ENCODE assay signal across 16 cellular contexts in the genomic region with DNA sequence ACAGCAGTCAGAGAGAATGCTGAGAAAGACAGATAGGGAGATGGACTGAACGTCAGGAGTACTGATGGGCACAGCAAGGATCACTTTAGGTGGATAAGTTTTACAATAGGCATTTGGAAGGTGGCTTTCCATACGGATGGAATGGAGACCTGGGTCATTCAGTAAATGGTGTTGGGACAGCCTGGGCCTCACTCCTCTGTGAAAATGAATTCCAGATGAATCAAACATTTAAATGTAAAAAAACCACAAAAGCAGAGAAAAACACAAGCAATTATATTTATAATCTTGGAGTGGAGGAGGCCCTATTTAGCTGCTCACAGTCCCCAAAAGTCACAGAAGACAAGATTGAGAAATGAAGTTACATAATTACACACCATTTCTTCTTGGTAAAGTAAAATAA. TPM values are rescaled to one million over a fixed set of nuclear protein-coding genes. Genes with fewer than 3 reads are reported as not detected.
DNase-seq lines count a peak whose midpoint lies in the region; ATAC-seq and TF ChIP-seq lines count a peak whose summit lies in the region.
"Had no signal": no experiment of that assay in that cellular context is flagged by ENCODE, and none has a peak within 500 bp of the region (broad histone marks: within the 10 kb centered on the region; RNA-seq: fewer than 3 reads in every experiment).

No MANE protein-coding gene starts in this region.

- peak overlapping the region; percentile 19 to 52 for H3K27ac ChIP-seq in ascending aorta
- peak overlapping the region; percentile 44 for H3K27ac ChIP-seq in skeletal muscle tissue (ENCODE audit: low read depth, low read length)
- H3K27ac ChIP-seq in effector memory CD4-positive, alpha-beta T cell (ENCODE audit: insufficient read depth, low read length, poor library complexity, severe bottlenecking): no peak overlapping the region
- H3K27ac ChIP-seq: A549, C4-2B, PC-9 had no signal

- no peak overlapping the region for H3K4me3 ChIP-seq in ascending aorta
- no peak overlapping the region for H3K4me3 ChIP-seq in skeletal muscle tissue (ENCODE audit: low read length in 3 of 3)
- H3K4me3 ChIP-seq in effector memory CD4-positive, alpha-beta T cell (ENCODE audit: insufficient read depth, low read depth, low read length, poor library complexity, severe bottlenecking): no peak overlapping the region
- H3K4me3 ChIP-seq: A549, PC-9 had no signal

- peak; percentile 47 for DNase-seq in EH (ENCODE audit: low read depth)
- DNase-seq in ascending aorta (ENCODE audit: low spot score in 2 of 2): no peak
- DNase-seq in fibroblast of gingiva (ENCODE audit: low read depth): peak; percentile 50
- DNase-seq in effector memory CD4-positive, alpha-beta T cell: no peak
- no peak for DNase-seq in G401 (ENCODE audit: low spot score)
- DNase-seq: MM.1S, NCI-H1092 treated with DMSO at 0.1 percent for 48 hours, NCI-H2081 treated with DMSO at 0.1 percent for 48 hours, NCI-H510A, NCI-H774, PC-9 had no signal

- no peak for TF ChIP-seq CTCF in ascending aorta (IDR thresholded peaks at IDR 0.05)

- H3K36me3 ChIP-seq in ascending aorta (no peaks in the 10 kb centered on the region), skeletal muscle tissue (ENCODE audit: control insufficient read depth in 3 of 3, insufficient read depth in 3 of 3, low read length in 3 of 3) (no peaks in the 10 kb centered on the region)
- no peaks in the 10 kb centered on the region for H3K36me3 ChIP-seq in effector memory CD4-positive, alpha-beta T cell (ENCODE audit: control insufficient read depth, insufficient read depth, low read length)

- peak overlapping the region in 1 of 3 donors; percentile 21 for H3K9ac ChIP-seq in skeletal muscle tissue (ENCODE audit: low read depth in 1 of 3, low read length in 3 of 3)

- in situ Hi-C loops in G401 (cut with HindIII; ENCODE audit: low sequenced_read_pairs): no loop called here

- ATAC-seq in GM21723 (IDR thresholded peaks at IDR 0.05; ENCODE audit: unreplicated experiment) (no peak), HG03108 (IDR thresholded peaks at IDR 0.05; ENCODE audit: unreplicated experiment) (no peak)

- H3K4me1 ChIP-seq in ascending aorta (peaks cover 3 to 13% of the 10 kb centered on the region in 2 donors), skeletal muscle tissue (ENCODE audit: control insufficient read depth in 3 of 3, insufficient read depth in 3 of 3, low read length in 3 of 3) (peaks cover 12 to 17% (median 13%) of the 10 kb centered on the region in 3 donors)
- H3K4me1 ChIP-seq in effector memory CD4-positive, alpha-beta T cell (ENCODE audit: control insufficient read depth, insufficient read depth, low read length, poor library complexity, severe bottlenecking): peaks cover 2% of the 10 kb centered on the region

- H3K27me3 ChIP-seq in ascending aorta: no peaks in the 10 kb centered on the region
- H3K27me3 ChIP-seq in skeletal muscle tissue (ENCODE audit: control insufficient read depth in 3 of 3, insufficient read depth in 3 of 3, low read length in 3 of 3): peaks cover 0 to 2% (median 0%) of the 10 kb centered on the region in 3 donors
- H3K27me3 ChIP-seq in effector memory CD4-positive, alpha-beta T cell (replicated peaks; ENCODE audit: control insufficient read depth, insufficient read depth, low read length, poor library complexity, severe bottlenecking): no peaks in the 10 kb centered on the region

- no peaks in the 10 kb centered on the region for H3K9me3 ChIP-seq in ascending aorta
- no peaks in the 10 kb centered on the region for H3K9me3 ChIP-seq in skeletal muscle tissue (ENCODE audit: control insufficient read depth in 3 of 3, low read length in 3 of 3)
- no peaks in the 10 kb centered on the region for H3K9me3 ChIP-seq in effector memory CD4-positive, alpha-beta T cell (ENCODE audit: control insufficient read depth, low read length)
- H3K9me3 ChIP-seq: A549 had no signal

- intact Hi-C loops in ascending aorta (cut with DNase I): loop anchor here (5.0 to 10.0 kb wide), 6 partner anchors 141 to 843 kb away; a partner anchor contains a TSS

RNA-seq across cellular contexts. Expression of a gene that starts 4.7 kb away (rescaled TPM):
- total RNA-seq in ascending aorta (not detected), skeletal muscle tissue (7.3 TPM)
- 5.9 and 9.8 TPM in 2 replicates for total RNA-seq in G401 (2014; rRNA removed; shearing (Covaris generic))

Comparison
In these comparisons a context has a peak if more than half of its experiments do, and no peak if none do; other contexts are left out.
1. DNase-seq: peak in EH (single experiment) and fibroblast of gingiva (single experiment); none in ascending aorta (0 of 2), effector memory CD4-positive, alpha-beta T cell (0 of 3) and G401 (single experiment).